ENCODE assay signal across 8 cellular contexts in genomic region chr10:17026686-17027485, GRCh38.
DNase-seq lines count a peak whose midpoint lies in the region; ATAC-seq lines count a peak whose summit lies in the region.

No MANE protein-coding gene starts in this region.

- no peaks in the 10 kb centered on the region for H3K9me3 Mint-ChIP-seq in activated T-cell treated with anti-CD3 and anti-CD28 coated beads, Interleukin-2, amount 50 U/mL, for 72 hours

- DNase-seq in activated T-cell treated with anti-CD3 and anti-CD28 coated beads, Interleukin-2, amount 50 U/mL, for 72 hours: peak; percentile 76 to 77
- no peak for DNase-seq in NCI-H69 (lab: John Stamatoyannopoulos, UW)
- DNase-seq in left ventricle myocardium superior: no peak

- peaks cover 76% of the 10 kb centered on the region for H3K4me1 Mint-ChIP-seq in activated T-cell treated with anti-CD3 and anti-CD28 coated beads, Interleukin-2, amount 50 U/mL, for 72 hours (ENCODE audit: low read depth)

- peak overlapping the region; percentile 39 for H3K27ac ChIP-seq in mesodermal cell (ENCODE audit: low read depth, low read length, severe bottlenecking)

- WGBS in mesodermal cell (ENCODE audit: insufficient coverage in 2 of 2), 2 experiments: 95% methylated on average over 3 of the region's 6 CpGs; no CpG with 5 or more reads in 1 of the 2 experiments

- H3K4me3 Mint-ChIP-seq in activated T-cell treated with anti-CD3 and anti-CD28 coated beads, Interleukin-2, amount 50 U/mL, for 72 hours: peak overlapping the region; percentile 36 to 82

- H3K27me3 Mint-ChIP-seq in activated T-cell treated with anti-CD3 and anti-CD28 coated beads, Interleukin-2, amount 50 U/mL, for 72 hours (ENCODE audit: low read depth): no peaks in the 10 kb centered on the region

- no peak overlapping the region for H3K4me3 ChIP-seq in mesodermal cell (ENCODE audit: extremely low read depth, insufficient read depth, low read length, poor library complexity, severe bottlenecking)

- H3K36me3 ChIP-seq in mesodermal cell (ENCODE audit: control insufficient read depth, insufficient read depth, low read length): no peaks in the 10 kb centered on the region

- intact Hi-C loops in left ventricle myocardium superior (cut with micrococcal nuclease): no loop called here

- peak overlapping the region; percentile 94 for H3K27ac Mint-ChIP-seq in activated T-cell treated with anti-CD3 and anti-CD28 coated beads, Interleukin-2, amount 50 U/mL, for 72 hours

- H3K9me3 ChIP-seq in mesodermal cell (ENCODE audit: control insufficient read depth, low read length): no peaks in the 10 kb centered on the region

- ATAC-seq in GM19455 (IDR thresholded peaks at IDR 0.05; ENCODE audit: unreplicated experiment) (peak; percentile 62), HG03575 (IDR thresholded peaks at IDR 0.05; ENCODE audit: extremely low read depth, insufficient number of reproducible peaks, low FRiP score, unreplicated experiment) (peak; percentile 30), GM19324 (IDR thresholded peaks at IDR 0.05; ENCODE audit: low FRiP score, unreplicated experiment) (no peak), HG03025 (IDR thresholded peaks at IDR 0.05; ENCODE audit: low FRiP score, unreplicated experiment) (no peak), left ventricle myocardium superior (no peak)
- peak; percentile 62 to 65 for ATAC-seq in activated T-cell treated with anti-CD3 and anti-CD28 coated beads, Interleukin-2, amount 50 U/mL, for 72 hours (replicated peaks in 1 of 2)

- H3K36me3 Mint-ChIP-seq in activated T-cell treated with anti-CD3 and anti-CD28 coated beads, Interleukin-2, amount 50 U/mL, for 72 hours (ENCODE audit: insufficient read depth in 2 of 2): no peaks in the 10 kb centered on the region

- peaks cover 76% of the 10 kb centered on the region for H3K4me1 ChIP-seq in mesodermal cell (ENCODE audit: control insufficient read depth, insufficient read depth, low read length, poor library complexity, severe bottlenecking)

Comparison
In these comparisons a context has a peak if more than half of its experiments do, and no peak if none do; other contexts are left out.
1. ATAC-seq: peak in GM19455 (single experiment), HG03575 (single experiment) and activated T-cell treated with anti-CD3 and anti-CD28 coated beads, Interleukin-2, amount 50 U/mL, for 72 hours (2 of 2); none in GM19324 (single experiment), HG03025 (single experiment) and left ventricle myocardium superior (single experiment).
2. DNase-seq: peak in activated T-cell treated with anti-CD3 and anti-CD28 coated beads, Interleukin-2, amount 50 U/mL, for 72 hours (2 of 2); none in NCI-H69 (single experiment) and left ventricle myocardium superior (single experiment).